In the genomic region with DNA sequence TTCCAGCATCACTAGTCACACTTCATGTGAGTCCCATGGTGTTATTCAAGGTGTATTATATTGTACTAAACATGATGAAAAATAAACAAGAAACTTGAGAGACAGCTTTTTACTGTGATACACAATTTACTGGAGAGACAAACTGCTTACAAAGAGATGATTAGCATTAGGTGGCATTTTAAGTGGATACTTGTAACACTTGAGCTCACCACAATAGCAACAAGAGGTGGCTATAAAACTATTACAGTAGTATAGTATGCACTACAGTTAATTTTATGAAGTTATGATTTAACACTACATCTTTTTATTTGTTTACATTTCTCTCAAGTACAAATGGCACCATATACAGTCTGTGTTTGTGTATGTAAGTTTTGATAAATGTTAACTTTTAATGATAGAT, we compare ENCODE assay signal across 10 cellular contexts.
"Had no signal": no experiment of that assay in that cellular context is flagged by ENCODE, and none has a peak within 500 bp of the region (broad histone marks: within the 10 kb centered on the region; RNA-seq: fewer than 3 reads in every experiment).

No MANE protein-coding gene starts in this region.

- H3K27me3 Mint-ChIP-seq: stimulated activated memory B cell treated with anti-CD40 and anti-IgM and Interleukin-4, amounts not matched to agents 10 μg/mL and 1 μg/mL and 100 μg/mL, for 72 hours had no signal

- H3K27ac Mint-ChIP-seq: activated naive CD4-positive, alpha-beta T cell treated with anti-CD3 and anti-CD28 coated beads for 36 hours had no signal

- H3K4me3 Mint-ChIP-seq: activated naive CD4-positive, alpha-beta T cell treated with anti-CD3 and anti-CD28 coated beads for 36 hours; stimulated activated memory B cell treated with anti-CD40 and anti-IgM and Interleukin-4, amounts not matched to agents 10 μg/mL and 1 μg/mL and 100 μg/mL, for 72 hours had no signal

- DNase-seq: activated CD4-positive, alpha-beta T cell treated with anti-CD3 and anti-CD28 coated beads for 48 hours; activated naive CD4-positive, alpha-beta T cell treated with anti-CD3 and anti-CD28 coated beads for 36 hours; effector CD8-positive, alpha-beta T cell; heart right ventricle; left ventricle myocardium superior; mesendoderm; spleen; stimulated activated CD4-positive, alpha-beta T cell treated with anti-CD3 and anti-CD28 coated beads, Interleukin-1b, Interleukin-23, amount 100 ng/mL, for 48 hours had no signal

- ATAC-seq: heart right ventricle; left ventricle myocardium superior; sciatic nerve; stimulated activated memory B cell treated with anti-CD40 and anti-IgM and Interleukin-4, amounts not matched to agents 10 μg/mL and 1 μg/mL and 100 μg/mL, for 72 hours had no signal
